ENCODE assay signal across 1 cellular context in the genomic region with DNA sequence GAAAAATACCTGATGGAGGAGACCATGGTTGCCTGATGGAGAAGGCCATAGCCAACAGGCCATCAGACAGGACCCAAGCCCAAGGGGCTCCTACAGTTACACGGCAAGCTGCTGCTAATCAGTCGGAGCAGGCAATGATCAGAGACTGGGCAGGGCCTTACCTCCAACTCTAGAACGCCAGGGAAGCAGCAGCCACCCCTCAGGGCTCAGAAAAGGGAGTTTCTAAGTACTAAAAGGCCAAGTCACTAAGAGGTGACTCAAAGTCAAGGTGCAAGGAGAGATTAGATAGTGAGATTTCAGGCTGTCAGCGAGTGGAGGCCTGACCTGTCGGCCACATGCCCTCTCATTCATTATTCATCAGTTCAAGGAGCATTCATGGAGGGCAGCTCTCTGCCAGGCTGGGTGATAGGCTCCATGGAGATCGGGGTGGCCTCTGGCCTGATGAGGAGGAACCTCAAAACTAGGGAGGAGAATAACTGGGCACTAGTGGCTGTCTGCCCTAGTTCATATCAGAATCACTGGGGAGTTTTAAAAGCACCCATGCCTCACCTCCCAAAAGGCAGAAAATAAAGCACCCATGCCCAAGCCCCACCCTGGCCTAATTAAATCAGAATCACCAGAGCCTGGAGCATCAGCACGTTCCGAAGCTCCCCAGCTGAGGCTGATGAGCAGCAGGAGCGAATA.
TF ChIP-seq lines count a peak whose summit lies in the region.

No MANE protein-coding gene starts in this region.

TF ChIP-seq in K562, 482 proteins besides CTCF, POLR2A, EP300 and RAD21 (continued from another document):
- TF ChIP-seq, protein P1, sequence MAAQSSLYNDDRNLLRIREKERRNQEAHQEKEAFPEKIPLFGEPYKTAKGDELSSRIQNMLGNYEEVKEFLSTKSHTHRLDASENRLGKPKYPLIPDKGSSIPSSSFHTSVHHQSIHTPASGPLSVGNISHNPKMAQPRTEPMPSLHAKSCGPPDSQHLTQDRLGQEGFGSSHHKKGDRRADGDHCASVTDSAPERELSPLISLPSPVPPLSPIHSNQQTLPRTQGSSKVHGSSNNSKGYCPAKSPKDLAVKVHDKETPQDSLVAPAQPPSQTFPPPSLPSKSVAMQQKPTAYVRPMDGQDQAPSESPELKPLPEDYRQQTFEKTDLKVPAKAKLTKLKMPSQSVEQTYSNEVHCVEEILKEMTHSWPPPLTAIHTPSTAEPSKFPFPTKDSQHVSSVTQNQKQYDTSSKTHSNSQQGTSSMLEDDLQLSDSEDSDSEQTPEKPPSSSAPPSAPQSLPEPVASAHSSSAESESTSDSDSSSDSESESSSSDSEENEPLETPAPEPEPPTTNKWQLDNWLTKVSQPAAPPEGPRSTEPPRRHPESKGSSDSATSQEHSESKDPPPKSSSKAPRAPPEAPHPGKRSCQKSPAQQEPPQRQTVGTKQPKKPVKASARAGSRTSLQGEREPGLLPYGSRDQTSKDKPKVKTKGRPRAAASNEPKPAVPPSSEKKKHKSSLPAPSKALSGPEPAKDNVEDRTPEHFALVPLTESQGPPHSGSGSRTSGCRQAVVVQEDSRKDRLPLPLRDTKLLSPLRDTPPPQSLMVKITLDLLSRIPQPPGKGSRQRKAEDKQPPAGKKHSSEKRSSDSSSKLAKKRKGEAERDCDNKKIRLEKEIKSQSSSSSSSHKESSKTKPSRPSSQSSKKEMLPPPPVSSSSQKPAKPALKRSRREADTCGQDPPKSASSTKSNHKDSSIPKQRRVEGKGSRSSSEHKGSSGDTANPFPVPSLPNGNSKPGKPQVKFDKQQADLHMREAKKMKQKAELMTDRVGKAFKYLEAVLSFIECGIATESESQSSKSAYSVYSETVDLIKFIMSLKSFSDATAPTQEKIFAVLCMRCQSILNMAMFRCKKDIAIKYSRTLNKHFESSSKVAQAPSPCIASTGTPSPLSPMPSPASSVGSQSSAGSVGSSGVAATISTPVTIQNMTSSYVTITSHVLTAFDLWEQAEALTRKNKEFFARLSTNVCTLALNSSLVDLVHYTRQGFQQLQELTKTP (IDR thresholded peaks at IDR 0.05; ENCODE audit: low read depth in 1 of 2, partially characterized antibody in 2 of 2): peak in 1 of 2 experiments; percentile 25
- TF ChIP-seq MED1 (CRISPR knock-in tag; IDR thresholded peaks at IDR 0.05; ENCODE audit: borderline replicate concordance): no peak
- TF ChIP-seq PREB (CRISPR knock-in tag; IDR thresholded peaks at IDR 0.05): no peak
- no peak for TF ChIP-seq NFIX (CRISPR knock-in tag; IDR thresholded peaks at IDR 0.05; ENCODE audit: low read depth)
- TF ChIP-seq SREBF1 (IDR thresholded peaks at IDR 0.05; ENCODE audit: borderline replicate concordance, low read depth, low read length): no peak
- TF ChIP-seq PHF21A (IDR thresholded peaks at IDR 0.05; ENCODE audit: borderline replicate concordance, low read depth): no peak
- no peak for TF ChIP-seq LCOR (CRISPR knock-in tag; IDR thresholded peaks at IDR 0.05)
- peak; percentile 99 for TF ChIP-seq SMARCE1 (IDR thresholded peaks at IDR 0.05)
- TF ChIP-seq, protein P2, sequence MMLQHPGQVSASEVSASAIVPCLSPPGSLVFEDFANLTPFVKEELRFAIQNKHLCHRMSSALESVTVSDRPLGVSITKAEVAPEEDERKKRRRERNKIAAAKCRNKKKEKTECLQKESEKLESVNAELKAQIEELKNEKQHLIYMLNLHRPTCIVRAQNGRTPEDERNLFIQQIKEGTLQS (IDR thresholded peaks at IDR 0.05): peak; percentile 89
- TF ChIP-seq, protein P2 (CRISPR knock-in tag; conservative IDR thresholded peaks at IDR 0.05): peak; percentile 94
- TF ChIP-seq MAFG (tag; conservative IDR thresholded peaks at IDR 0.05): peak; percentile 70
- no peak for TF ChIP-seq PURB (CRISPR knock-in tag; IDR thresholded peaks at IDR 0.05; ENCODE audit: low read depth)
- TF ChIP-seq, protein P3, sequence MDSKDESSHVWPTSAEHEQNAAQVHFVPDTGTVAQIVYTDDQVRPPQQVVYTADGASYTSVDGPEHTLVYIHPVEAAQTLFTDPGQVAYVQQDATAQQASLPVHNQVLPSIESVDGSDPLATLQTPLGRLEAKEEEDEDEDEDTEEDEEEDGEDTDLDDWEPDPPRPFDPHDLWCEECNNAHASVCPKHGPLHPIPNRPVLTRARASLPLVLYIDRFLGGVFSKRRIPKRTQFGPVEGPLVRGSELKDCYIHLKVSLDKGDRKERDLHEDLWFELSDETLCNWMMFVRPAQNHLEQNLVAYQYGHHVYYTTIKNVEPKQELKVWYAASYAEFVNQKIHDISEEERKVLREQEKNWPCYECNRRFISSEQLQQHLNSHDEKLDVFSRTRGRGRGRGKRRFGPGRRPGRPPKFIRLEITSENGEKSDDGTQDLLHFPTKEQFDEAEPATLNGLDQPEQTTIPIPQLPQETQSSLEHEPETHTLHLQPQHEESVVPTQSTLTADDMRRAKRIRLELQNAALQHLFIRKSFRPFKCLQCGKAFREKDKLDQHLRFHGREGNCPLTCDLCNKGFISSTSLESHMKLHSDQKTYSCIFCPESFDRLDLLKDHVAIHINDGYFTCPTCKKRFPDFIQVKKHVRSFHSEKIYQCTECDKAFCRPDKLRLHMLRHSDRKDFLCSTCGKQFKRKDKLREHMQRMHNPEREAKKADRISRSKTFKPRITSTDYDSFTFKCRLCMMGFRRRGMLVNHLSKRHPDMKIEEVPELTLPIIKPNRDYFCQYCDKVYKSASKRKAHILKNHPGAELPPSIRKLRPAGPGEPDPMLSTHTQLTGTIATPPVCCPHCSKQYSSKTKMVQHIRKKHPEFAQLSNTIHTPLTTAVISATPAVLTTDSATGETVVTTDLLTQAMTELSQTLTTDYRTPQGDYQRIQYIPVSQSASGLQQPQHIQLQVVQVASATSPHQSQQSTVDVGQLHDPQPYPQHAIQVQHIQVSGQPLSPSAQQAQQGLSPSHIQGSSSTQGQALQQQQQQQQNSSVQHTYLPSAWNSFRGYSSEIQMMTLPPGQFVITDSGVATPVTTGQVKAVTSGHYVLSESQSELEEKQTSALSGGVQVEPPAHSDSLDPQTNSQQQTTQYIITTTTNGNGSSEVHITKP (IDR thresholded peaks at IDR 0.05; ENCODE audit: partially characterized antibody): peak; percentile 64
- no peak for TF ChIP-seq ZKSCAN8 (CRISPR knock-in tag; IDR thresholded peaks at IDR 0.05)
- no peak for TF ChIP-seq STAG1 (CRISPR knock-in tag; IDR thresholded peaks at IDR 0.05; ENCODE audit: borderline replicate concordance)
- TF ChIP-seq DNMT1 (IDR thresholded peaks at IDR 0.05): no peak
- no peak for TF ChIP-seq FOXJ2 (tag; IDR thresholded peaks at IDR 0.05)
- no peak for TF ChIP-seq ZFPM2 (CRISPR knock-in tag; IDR thresholded peaks at IDR 0.05)
- no peak for TF ChIP-seq KAT2B (IDR thresholded peaks at IDR 0.05; ENCODE audit: low read depth, low read length)
- TF ChIP-seq, protein P4, sequence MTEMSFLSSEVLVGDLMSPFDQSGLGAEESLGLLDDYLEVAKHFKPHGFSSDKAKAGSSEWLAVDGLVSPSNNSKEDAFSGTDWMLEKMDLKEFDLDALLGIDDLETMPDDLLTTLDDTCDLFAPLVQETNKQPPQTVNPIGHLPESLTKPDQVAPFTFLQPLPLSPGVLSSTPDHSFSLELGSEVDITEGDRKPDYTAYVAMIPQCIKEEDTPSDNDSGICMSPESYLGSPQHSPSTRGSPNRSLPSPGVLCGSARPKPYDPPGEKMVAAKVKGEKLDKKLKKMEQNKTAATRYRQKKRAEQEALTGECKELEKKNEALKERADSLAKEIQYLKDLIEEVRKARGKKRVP (CRISPR knock-in tag; IDR thresholded peaks at IDR 0.05): no peak
- no peak for TF ChIP-seq ZNF175 (CRISPR knock-in tag; IDR thresholded peaks at IDR 0.05; ENCODE audit: low read depth)
- TF ChIP-seq SFPQ (IDR thresholded peaks at IDR 0.05; ENCODE audit: low read depth, low read length): no peak
- TF ChIP-seq PKNOX1 (IDR thresholded peaks at IDR 0.05): peak; percentile 83
- peak; percentile 87 for TF ChIP-seq CBFA2T2 (conservative IDR thresholded peaks at IDR 0.05)
- TF ChIP-seq SMARCA5 (IDR thresholded peaks at IDR 0.05): no peak
- TF ChIP-seq ZNF589 (CRISPR knock-in tag; IDR thresholded peaks at IDR 0.05; ENCODE audit: low read depth): no peak
- no peak for TF ChIP-seq HMG20A (CRISPR knock-in tag; conservative IDR thresholded peaks at IDR 0.05)
- no peak for TF ChIP-seq KAT7 (CRISPR knock-in tag; IDR thresholded peaks at IDR 0.05; ENCODE audit: borderline replicate concordance)
- TF ChIP-seq SNIP1 (IDR thresholded peaks at IDR 0.05; ENCODE audit: low read depth): no peak
- TF ChIP-seq NRF1 (conservative IDR thresholded peaks at IDR 0.05 in 1 of 2, IDR thresholded peaks at IDR 0.05 in 1 of 2): peak; percentile 15 to 40; a peak in 3 of 4 replicates
- no peak for TF ChIP-seq ZBTB11 (CRISPR knock-in tag; IDR thresholded peaks at IDR 0.05)
- TF ChIP-seq SIN3B (IDR thresholded peaks at IDR 0.05; ENCODE audit: low read depth): no peak
- peak; percentile 61; the same call in 1 of the 2 replicates for TF ChIP-seq ZNF644 (tag; IDR thresholded peaks at IDR 0.05; ENCODE audit: low read depth)
- no peak for TF ChIP-seq RFX1 (IDR thresholded peaks at IDR 0.05)
- TF ChIP-seq DPF2 (IDR thresholded peaks at IDR 0.05): peak; percentile 98
- TF ChIP-seq ZBTB26 (CRISPR knock-in tag; IDR thresholded peaks at IDR 0.05): no peak
- TF ChIP-seq, protein P5, sequence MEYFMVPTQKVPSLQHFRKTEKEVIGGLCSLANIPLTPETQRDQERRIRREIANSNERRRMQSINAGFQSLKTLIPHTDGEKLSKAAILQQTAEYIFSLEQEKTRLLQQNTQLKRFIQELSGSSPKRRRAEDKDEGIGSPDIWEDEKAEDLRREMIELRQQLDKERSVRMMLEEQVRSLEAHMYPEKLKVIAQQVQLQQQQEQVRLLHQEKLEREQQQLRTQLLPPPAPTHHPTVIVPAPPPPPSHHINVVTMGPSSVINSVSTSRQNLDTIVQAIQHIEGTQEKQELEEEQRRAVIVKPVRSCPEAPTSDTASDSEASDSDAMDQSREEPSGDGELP (CRISPR knock-in tag; IDR thresholded peaks at IDR 0.05; ENCODE audit: borderline replicate concordance): no peak
